In the genomic region with DNA sequence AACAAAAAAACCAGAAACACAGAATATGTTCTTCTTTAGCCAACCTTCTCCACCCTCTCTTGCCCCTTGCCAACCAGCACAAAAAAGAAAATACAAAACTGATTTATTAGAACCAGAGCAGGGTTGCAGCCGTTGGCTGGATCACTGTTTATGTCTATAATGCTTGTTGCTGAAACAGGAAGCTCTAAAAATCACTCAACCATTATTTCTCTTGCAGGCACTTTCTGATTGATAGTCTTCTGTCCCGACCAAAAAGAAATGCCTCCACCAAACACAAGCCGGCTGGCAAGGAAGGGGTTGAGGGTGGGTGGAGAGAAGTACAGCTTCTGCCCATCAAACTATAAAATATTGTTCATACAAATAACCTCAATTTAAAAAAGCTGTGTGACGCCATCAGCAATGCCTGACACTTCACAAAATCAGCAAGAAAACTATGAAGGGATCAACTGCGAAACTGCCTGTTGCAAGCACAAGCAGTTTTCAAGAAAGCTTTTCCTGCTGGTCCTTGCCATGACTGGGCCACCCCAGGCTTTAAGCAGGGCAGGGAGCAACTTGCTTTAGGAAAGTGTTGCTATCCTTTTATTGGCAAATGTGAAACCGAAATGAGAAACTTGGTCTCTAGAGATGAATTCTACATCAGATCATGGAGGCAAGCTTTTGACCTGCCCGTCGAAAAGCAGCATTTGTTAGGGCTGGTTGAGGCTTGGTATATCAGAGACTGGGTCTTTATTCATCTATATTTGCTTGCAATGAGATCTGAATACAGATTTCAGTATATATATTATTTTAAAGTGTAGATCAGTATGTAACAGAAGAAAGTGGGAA, we compare ENCODE assay signal across 11 cellular contexts.
DNase-seq lines count a peak whose midpoint lies in the region; ATAC-seq and TF ChIP-seq lines count a peak whose summit lies in the region.
"Had no signal": no experiment of that assay in that cellular context is flagged by ENCODE, and none has a peak within 500 bp of the region (broad histone marks: within the 10 kb centered on the region; RNA-seq: fewer than 3 reads in every experiment).

No MANE protein-coding gene starts in this region.

- peak; percentile 85 for ATAC-seq in HG02943 (IDR thresholded peaks at IDR 0.05; ENCODE audit: low read depth, unreplicated experiment)

- peaks cover 62% of the 10 kb centered on the region for H3K36me3 ChIP-seq in thymus (ENCODE audit: control insufficient read depth, insufficient read depth)
- H3K36me3 ChIP-seq in right atrium auricular region = peaks cover 6% of the 10 kb centered on the region

- no peak overlapping the region for H3K4me3 Mint-ChIP-seq in activated CD4-positive, alpha-beta memory T cell treated with anti-CD3 and anti-CD28 coated beads, Interleukin-2, amount 10 ng/mL, durations not matched to agents 7 days and 5 days
- H3K4me3 Mint-ChIP-seq in activated CD4-positive, alpha-beta memory T cell treated with anti-CD3 and anti-CD28 coated beads for 36 hours = no peak overlapping the region
- H3K4me3 Mint-ChIP-seq in chondrocyte (ENCODE audit: unreplicated experiment) = no peak overlapping the region

- H3K36me3 Mint-ChIP-seq in activated CD4-positive, alpha-beta memory T cell treated with anti-CD3 and anti-CD28 coated beads, Interleukin-2, amount 10 ng/mL, durations not matched to agents 7 days and 5 days (ENCODE audit: low read depth) = peaks cover 65% of the 10 kb centered on the region
- peaks cover 56% of the 10 kb centered on the region for H3K36me3 Mint-ChIP-seq in activated CD4-positive, alpha-beta memory T cell treated with anti-CD3 and anti-CD28 coated beads for 36 hours
- peaks cover 31% of the 10 kb centered on the region for H3K36me3 Mint-ChIP-seq in chondrocyte (ENCODE audit: low read depth)

- CTCF ChIA-PET in activated CD4-positive, alpha-beta memory T cell treated with anti-CD3 and anti-CD28 coated beads, Interleukin-2, amount 10 ng/mL, durations not matched to agents 7 days and 5 days (lab: Charles Lee) = interaction anchor here (0.7 kb wide), 1 partner anchor 13 kb away, joined by 4 read pairs; no protein-coding TSS in a partner anchor
- CTCF ChIA-PET in activated CD4-positive, alpha-beta memory T cell treated with anti-CD3 and anti-CD28 coated beads for 36 hours (lab: Charles Lee) = interaction anchor here (0.9 kb wide), 1 partner anchor 525 kb away, joined by 3 read pairs; no protein-coding TSS in a partner anchor

- TF ChIP-seq CTCF in chondrocyte (IDR thresholded peaks at IDR 0.05) = no peak
- TF ChIP-seq CTCF in right atrium auricular region (IDR thresholded peaks at IDR 0.05) = no peak

- H3K4me1 Mint-ChIP-seq in activated CD4-positive, alpha-beta memory T cell treated with anti-CD3 and anti-CD28 coated beads, Interleukin-2, amount 10 ng/mL, durations not matched to agents 7 days and 5 days = peaks cover 46% of the 10 kb centered on the region
- peaks cover 43% of the 10 kb centered on the region for H3K4me1 Mint-ChIP-seq in activated CD4-positive, alpha-beta memory T cell treated with anti-CD3 and anti-CD28 coated beads for 36 hours (ENCODE audit: low read depth)
- H3K4me1 Mint-ChIP-seq in chondrocyte (ENCODE audit: low read depth) = peaks cover 50% of the 10 kb centered on the region

- H3K4me3 ChIP-seq in thymus (ENCODE audit: low read length) = no peak overlapping the region
- no peak overlapping the region for H3K4me3 ChIP-seq in right atrium auricular region

- intact Hi-C loops in activated CD4-positive, alpha-beta memory T cell treated with anti-CD3 and anti-CD28 coated beads for 36 hours (cut with micrococcal nuclease) = no loop called here

- H3K4me1 ChIP-seq in thymus (ENCODE audit: control insufficient read depth, insufficient read depth, low read length) = no peaks in the 10 kb centered on the region
- no peaks in the 10 kb centered on the region for H3K4me1 ChIP-seq in right atrium auricular region

- peak overlapping the region; percentile 28 for H3K27ac Mint-ChIP-seq in activated CD4-positive, alpha-beta memory T cell treated with anti-CD3 and anti-CD28 coated beads, Interleukin-2, amount 10 ng/mL, durations not matched to agents 7 days and 5 days
- no peak overlapping the region for H3K27ac Mint-ChIP-seq in activated CD4-positive, alpha-beta memory T cell treated with anti-CD3 and anti-CD28 coated beads for 36 hours
- peak overlapping the region; percentile 69 for H3K27ac Mint-ChIP-seq in chondrocyte (ENCODE audit: unreplicated experiment)

- H3K27me3 ChIP-seq in thymus (ENCODE audit: control insufficient read depth, insufficient read depth) = no peaks in the 10 kb centered on the region
- no peaks in the 10 kb centered on the region for H3K27me3 ChIP-seq in right atrium auricular region

- 81% methylated on average over 8 of the region's 8 CpGs for WGBS in thymus

- H3K9me3 Mint-ChIP-seq in activated CD4-positive, alpha-beta memory T cell treated with anti-CD3 and anti-CD28 coated beads, Interleukin-2, amount 10 ng/mL, durations not matched to agents 7 days and 5 days = no peaks in the 10 kb centered on the region
- H3K9me3 Mint-ChIP-seq in activated CD4-positive, alpha-beta memory T cell treated with anti-CD3 and anti-CD28 coated beads for 36 hours = no peaks in the 10 kb centered on the region
- H3K9me3 Mint-ChIP-seq in chondrocyte (ENCODE audit: low read depth) = no peaks in the 10 kb centered on the region

- DNase-seq in activated CD4-positive, alpha-beta memory T cell treated with anti-CD3 and anti-CD28 coated beads, Interleukin-2, amount 10 ng/mL, durations not matched to agents 7 days and 5 days = no peak
- no peak for DNase-seq in activated CD4-positive, alpha-beta memory T cell treated with anti-CD3 and anti-CD28 coated beads for 36 hours
- DNase-seq in chondrocyte (ENCODE audit: low spot score) (no peak), SIG-M5 (lab: John Stamatoyannopoulos, UW) (no peak), right atrium auricular region (ENCODE audit: low spot score) (no peak), NCI-H446 treated with DMSO at 0.1 percent for 48 hours (lab: John Stamatoyannopoulos, UW) (no peak)
- DNase-seq: NCI-H2029, T-helper 1 cell had no signal

- H3K27ac ChIP-seq in thymus (ENCODE audit: low read depth) (peak overlapping the region; percentile 13), right atrium auricular region (no peak overlapping the region)
- H3K27ac ChIP-seq: parathyroid adenoma had no signal

- no peaks in the 10 kb centered on the region for H3K27me3 Mint-ChIP-seq in activated CD4-positive, alpha-beta memory T cell treated with anti-CD3 and anti-CD28 coated beads, Interleukin-2, amount 10 ng/mL, durations not matched to agents 7 days and 5 days
- H3K27me3 Mint-ChIP-seq in activated CD4-positive, alpha-beta memory T cell treated with anti-CD3 and anti-CD28 coated beads for 36 hours = no peaks in the 10 kb centered on the region
- H3K27me3 Mint-ChIP-seq in chondrocyte (ENCODE audit: low read depth) = no peaks in the 10 kb centered on the region

- no peaks in the 10 kb centered on the region for H3K9me3 ChIP-seq in thymus (ENCODE audit: control insufficient read depth)
- no peaks in the 10 kb centered on the region for H3K9me3 ChIP-seq in right atrium auricular region

- POLR2A ChIA-PET in activated CD4-positive, alpha-beta memory T cell treated with anti-CD3 and anti-CD28 coated beads, Interleukin-2, amount 10 ng/mL, durations not matched to agents 7 days and 5 days (lab: Charles Lee) = interaction anchor here (0.6 to 1.4 kb wide), 4 partner anchors 9 to 163 kb away, joined by 3 to 5 read pairs (median 3); no protein-coding TSS in a partner anchor
- POLR2A ChIA-PET in activated CD4-positive, alpha-beta memory T cell treated with anti-CD3 and anti-CD28 coated beads for 36 hours (lab: Charles Lee) = interaction anchor here (0.9 kb wide), 1 partner anchor 166 kb away, joined by 3 read pairs; no protein-coding TSS in a partner anchor
